ENCODE assay signal across 27 cellular contexts in the genomic region with DNA sequence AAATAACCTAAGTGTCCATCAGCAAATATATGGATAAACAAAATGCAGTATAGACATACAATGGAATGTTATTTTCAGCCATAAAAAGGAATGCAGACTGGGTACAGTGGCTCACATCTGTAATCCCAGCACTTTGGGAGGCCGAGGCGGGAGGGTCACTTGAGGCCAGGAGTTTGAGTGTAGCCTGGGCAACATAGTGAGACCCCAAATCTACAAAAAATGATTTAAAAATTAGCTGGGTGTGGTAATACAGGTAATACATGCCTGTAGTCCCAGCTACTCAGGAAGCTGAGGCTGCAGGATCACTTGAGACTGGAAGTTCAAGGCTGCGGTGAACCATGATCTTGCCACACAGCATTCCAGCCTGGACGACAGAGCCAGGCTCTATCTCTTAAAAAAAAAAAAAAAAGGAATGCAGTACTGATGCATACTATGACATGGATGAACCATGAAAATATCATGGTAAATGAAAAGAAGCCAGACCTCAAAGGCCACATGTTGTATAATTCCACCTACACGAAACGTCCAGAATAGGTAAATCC.
"Had no signal": no experiment of that assay in that cellular context is flagged by ENCODE, and none has a peak within 500 bp of the region (broad histone marks: within the 10 kb centered on the region; RNA-seq: fewer than 3 reads in every experiment).

No MANE protein-coding gene starts in this region.

- H3K27me3 ChIP-seq: ascending aorta, body of pancreas had no signal

- H3K9me3 Mint-ChIP-seq: activated CD4-positive, alpha-beta memory T cell treated with anti-CD3 and anti-CD28 coated beads for 36 hours; activated T-helper 17 cell treated with anti-CD3 and anti-CD28 coated beads, Interleukin-2, amount 50 U/mL, for 72 hours had no signal

- H3K4me3 Mint-ChIP-seq: activated B cell treated with CpG ODN at 0.5 μM for 24 hours; activated CD4-positive, alpha-beta memory T cell treated with anti-CD3 and anti-CD28 coated beads for 36 hours; activated CD4-positive, alpha-beta T cell treated with anti-CD3 and anti-CD28 coated beads, Interleukin-2, amount 10 ng/mL, durations not matched to agents 7 days and 5 days; activated naive CD4-positive, alpha-beta T cell treated with anti-CD3 and anti-CD28 coated beads, Interleukin-2, amount 10 ng/mL, durations not matched to agents 7 days and 5 days; activated T-helper 17 cell treated with anti-CD3 and anti-CD28 coated beads, Interleukin-2, amount 50 U/mL, for 72 hours; central memory CD8-positive, alpha-beta T cell; T-helper 1 cell treated with Interleukin-12 subunit alpha and Interleukin-12 subunit beta and Interleukin-4 antibody, amounts not matched to agents 30 μg/mL and 1 μg/mL, for 36 hours had no signal

- H3K27ac ChIP-seq: ascending aorta, body of pancreas had no signal

- H3K27ac Mint-ChIP-seq: activated B cell treated with CpG ODN at 0.5 μM for 24 hours; activated CD4-positive, alpha-beta memory T cell treated with anti-CD3 and anti-CD28 coated beads for 36 hours; activated CD4-positive, alpha-beta T cell treated with anti-CD3 and anti-CD28 coated beads, Interleukin-2, amount 10 ng/mL, durations not matched to agents 7 days and 5 days; activated naive CD4-positive, alpha-beta T cell treated with anti-CD3 and anti-CD28 coated beads, Interleukin-2, amount 10 ng/mL, durations not matched to agents 7 days and 5 days; activated T-helper 17 cell treated with anti-CD3 and anti-CD28 coated beads, Interleukin-2, amount 50 U/mL, for 72 hours; T-helper 1 cell treated with Interleukin-12 subunit alpha and Interleukin-12 subunit beta and Interleukin-4 antibody, amounts not matched to agents 30 μg/mL and 1 μg/mL, for 36 hours had no signal

- ATAC-seq: activated T-helper 17 cell treated with anti-CD3 and anti-CD28 coated beads, Interleukin-2, amount 50 U/mL, for 72 hours; body of pancreas; PC-3 had no signal

- H3K27me3 Mint-ChIP-seq: activated B cell treated with CpG ODN at 0.5 μM for 24 hours; activated CD4-positive, alpha-beta memory T cell treated with anti-CD3 and anti-CD28 coated beads for 36 hours; activated CD4-positive, alpha-beta T cell treated with anti-CD3 and anti-CD28 coated beads, Interleukin-2, amount 10 ng/mL, durations not matched to agents 7 days and 5 days; activated naive CD4-positive, alpha-beta T cell treated with anti-CD3 and anti-CD28 coated beads, Interleukin-2, amount 10 ng/mL, durations not matched to agents 7 days and 5 days; activated T-helper 17 cell treated with anti-CD3 and anti-CD28 coated beads, Interleukin-2, amount 50 U/mL, for 72 hours; central memory CD8-positive, alpha-beta T cell had no signal

- DNase-seq: activated B cell treated with CpG ODN at 0.5 μM for 24 hours; activated CD4-positive, alpha-beta memory T cell treated with anti-CD3 and anti-CD28 coated beads for 36 hours; activated CD4-positive, alpha-beta T cell treated with anti-CD3 and anti-CD28 coated beads for 1 hour; activated CD4-positive, alpha-beta T cell treated with anti-CD3 and anti-CD28 coated beads, Interleukin-2, amount 10 ng/mL, durations not matched to agents 7 days and 5 days; activated gamma-delta T cell; activated naive CD4-positive, alpha-beta T cell treated with anti-CD3 and anti-CD28 coated beads, Interleukin-2, amount 10 ng/mL, durations not matched to agents 7 days and 5 days; activated T-cell treated with anti-CD3 and anti-CD28 coated beads for 4 hours; activated T-cell treated with anti-CD3 and anti-CD28 coated beads, Interleukin-2, amount 50 U/mL, for 48 hours; amniotic stem cell; body of pancreas; Karpas-422; MM.1S; NCI-H1105; NCI-H1436; NCI-H1694 treated with DMSO at 0.1 percent for 48 hours; NCI-H2029 treated with DMSO at 0.1 percent for 48 hours; NCI-H345; NCI-H510A; NCI-H526 treated with DMSO at 0.1 percent for 48 hours; NK-92 treated with Interleukin-12 subunit alpha and Interleukin-12 subunit beta, amount 100 ng/mL, for 24 hours; PC-3; SHP77 treated with DMSO at 0.1 percent for 48 hours; T-helper 9 cell had no signal

- H3K9me3 ChIP-seq: body of pancreas had no signal

- H3K36me3 ChIP-seq: ascending aorta had no signal

- H3K4me3 ChIP-seq: ascending aorta, body of pancreas had no signal
